ENCODE assay signal across 13 cellular contexts in genomic region chr3:123620338-123620737, GRCh38. TPM values are rescaled to one million over a fixed set of nuclear protein-coding genes. Genes with fewer than 3 reads are reported as not detected.
DNase-seq lines count a peak whose midpoint lies in the region; ATAC-seq and TF ChIP-seq lines count a peak whose summit lies in the region.
"Had no signal": no experiment of that assay in that cellular context is flagged by ENCODE, and none has a peak within 500 bp of the region (broad histone marks: within the 10 kb centered on the region; RNA-seq: fewer than 3 reads in every experiment).

No MANE protein-coding gene starts in this region.

- TF ChIP-seq CTCF in fibroblast of villous mesenchyme (IDR thresholded peaks at IDR 0.05; ENCODE audit: insufficient read depth, low read depth, low read length): no peak

- WGBS in urinary bladder: 25% methylated on average over 8 of the region's 8 CpGs

- no peaks in the 10 kb centered on the region for H3K4me1 ChIP-seq in urinary bladder (ENCODE audit: insufficient read depth)

- H3K4me3 ChIP-seq in fibroblast of villous mesenchyme (ENCODE audit: low read depth, low read length) (peak overlapping the region; percentile 17), urinary bladder (ENCODE audit: low read depth, low read length) (no peak overlapping the region)
- H3K4me3 ChIP-seq: cardiac muscle cell, heart right ventricle had no signal

- ATAC-seq in Right ventricle myocardium inferior: peak; percentile 9
- no peak for ATAC-seq in HG03175 (IDR thresholded peaks at IDR 0.05; ENCODE audit: unreplicated experiment)
- ATAC-seq in GM19035 (IDR thresholded peaks at IDR 0.05; ENCODE audit: unreplicated experiment): no peak

- no peaks in the 10 kb centered on the region for H3K36me3 ChIP-seq in urinary bladder (ENCODE audit: insufficient read depth)
- H3K36me3 ChIP-seq: cardiac muscle cell had no signal

- intact Hi-C loops in Right ventricle myocardium inferior (cut with DNase I) (no loop called here), cardiac septum (cut with DNase I) (no loop called here)

- DNase-seq in Right ventricle myocardium inferior (ENCODE audit: missing footprints) (no peak), cardiac septum (ENCODE audit: low spot score) (no peak), fibroblast of villous mesenchyme (ENCODE audit: low read depth) (peak; percentile 81), occipital lobe (lab: John Stamatoyannopoulos, UW) (peak; percentile 32), NCI-H345 (lab: John Stamatoyannopoulos, UW) (no peak)
- DNase-seq: activated T-cell treated with anti-CD3 and anti-CD28 coated beads for 4 hours; heart right ventricle; NCI-H446 treated with DMSO at 0.1 percent for 48 hours; stimulated activated CD8-positive, alpha-beta memory T cell treated with anti-CD3 and anti-CD28 coated beads, Interleukin-4, amount 100 ng/mL, for 48 hours had no signal

- peak overlapping the region; percentile 30 for H3K27ac ChIP-seq in urinary bladder (ENCODE audit: low read depth)
- H3K27ac ChIP-seq: cardiac muscle cell had no signal

RNA-seq across cellular contexts. Expression of gene HACD2, which starts 35.5 kb away (rescaled TPM):
- total RNA-seq in Right ventricle myocardium inferior (12.1 TPM), cardiac septum (12.3 TPM), fibroblast of villous mesenchyme (19.3 and 51.8 TPM in 2 replicates), occipital lobe (58.6 TPM), urinary bladder (38.3 TPM)
- 15.0 TPM for polyA plus RNA-seq in urinary bladder

Comparison
In these comparisons a context has a peak if more than half of its experiments do, and no peak if none do; other contexts are left out.
1. DNase-seq: peak in fibroblast of villous mesenchyme (single experiment) and occipital lobe (single experiment); none in Right ventricle myocardium inferior (single experiment), cardiac septum (single experiment) and NCI-H345 (single experiment).